Comparison of ENCODE assay signal across 8 cellular contexts in genomic region chr2:64766841-64767669, GRCh38.
DNase-seq lines count a peak whose midpoint lies in the region; ATAC-seq, FAIRE-seq and TF ChIP-seq lines count a peak whose summit lies in the region.

No MANE protein-coding gene starts in this region.

- H3K36me3 ChIP-seq in mammary epithelial cell (ENCODE audit: insufficient read depth, low read length) (no peaks in the 10 kb centered on the region), HepG2 (replicated peaks in 1 of 2; ENCODE audit: control insufficient read depth in 1 of 2, insufficient read depth in 2 of 2, low read length in 2 of 2) (no peaks in the 10 kb centered on the region)

- CTCF ChIA-PET in mammary epithelial cell (lab: Charles Lee; ENCODE audit: low non-redundant PET) (no interaction called here), HepG2 (lab: Yijun Ruan, JAX; ENCODE audit: low intra/inter-chr PET ratio, low total read pairs) (no interaction called here)

- ATAC-seq in GM18868 (IDR thresholded peaks at IDR 0.05; ENCODE audit: unreplicated experiment) (peak; percentile 41), HepG2 (no peak), HG02571 (IDR thresholded peaks at IDR 0.05; ENCODE audit: unreplicated experiment) (no peak)

- H3K27me3 ChIP-seq in mammary epithelial cell (ENCODE audit: insufficient read depth, low read length) (no peaks in the 10 kb centered on the region), HepG2 (ENCODE audit: control insufficient read depth in 1 of 2, insufficient read depth in 2 of 2, low read length in 2 of 2) (peaks cover 2 to 65% of the 10 kb centered on the region in 2 experiments; a peak in 4 of 5 replicates)

- dilution Hi-C loops in mammary epithelial cell (cut with HindIII; ENCODE audit: low sequenced_read_pairs), result no loop called here

- H3K4me1 ChIP-seq in mammary epithelial cell (ENCODE audit: insufficient read depth, low read length), result peaks cover 28% of the 10 kb centered on the region
- H3K4me1 ChIP-seq in HepG2 (ENCODE audit: insufficient read depth, low read length), result peaks cover 41% of the 10 kb centered on the region

- POLR2A ChIA-PET in HepG2 (lab: Yijun Ruan, JAX), result interaction anchor here (1.0 to 1.6 kb wide), 4 partner anchors 16 to 115 kb away, joined by 3 to 15 read pairs (median 6); partner anchors contain the start of gene SERTAD2

- BruUV-seq in mammary epithelial cell (replicated peaks; lab: Mats Ljungman, UMichigan), result TSS peak; percentile 93
- BruUV-seq in HepG2 (replicated peaks; lab: Mats Ljungman, UMichigan), result no TSS peak

- TF ChIP-seq RAD21 in HepG2 (CRISPR knock-in tag; IDR thresholded peaks at IDR 0.05), result no peak

- in situ Hi-C loops in mammary epithelial cell (cut with MboI; ENCODE audit: low sequenced_read_pairs in 2 of 2), result no loop called here
- in situ Hi-C loops in HepG2 (cut with HindIII; ENCODE audit: extremely low pct_ligation_motif_present, low pct_unique_long_range_greater_than_20kb), result no loop called here

- DNase-seq in AG08396 (ENCODE audit: low spot score) (peak; percentile 22), NB4 (ENCODE audit: low read depth) (peak; percentile 54), mammary epithelial cell (no peak), HepG2 (ENCODE audit: low spot score) (no peak), substantia nigra (lab: John Stamatoyannopoulos, UW) (no peak)
- DNase-seq in stimulated activated CD4-positive, alpha-beta T cell treated with anti-CD3 and anti-CD28 coated beads, Interleukin-4, amount 100 ng/mL, for 24 hours, result no peak

- H4K20me1 ChIP-seq in mammary epithelial cell (ENCODE audit: insufficient read depth, low read length) (no peaks in the 10 kb centered on the region), HepG2 (ENCODE audit: insufficient read depth, low read length) (no peaks in the 10 kb centered on the region)

- H3K27ac ChIP-seq in mammary epithelial cell (ENCODE audit: insufficient read depth, low read depth, low read length) (peak overlapping the region; percentile 86), HepG2 (ENCODE audit: extremely low read length, insufficient read depth, low read length) (no peak overlapping the region), substantia nigra (ENCODE audit: low read depth, low read length, poor library complexity, severe bottlenecking) (peak overlapping the region; percentile 86)

- intact Hi-C loops in mammary epithelial cell (cut with micrococcal nuclease) (loop anchor here (1.0 kb wide), 3 partner anchors 16 to 121 kb away; no protein-coding TSS in a partner anchor), HepG2 (cut with micrococcal nuclease; ENCODE audit: unreplicated experiment) (no loop called here)

- H3K4me3 ChIP-seq in NB4 (ENCODE audit: low read depth, low read length), result peak overlapping the region; percentile 85
- peak overlapping the region; percentile 57 to 75 (median 67) for H3K4me3 ChIP-seq in mammary epithelial cell (replicated peaks in 1 of 3; ENCODE audit: insufficient read depth in 1 of 3, low read depth in 2 of 3, low read length in 3 of 3)
- H3K4me3 ChIP-seq in HepG2 (replicated peaks in 1 of 3; ENCODE audit: insufficient read depth in 1 of 3, low read depth in 2 of 3, low read length in 3 of 3), result peak overlapping the region; percentile 58 to 75 (median 69); a peak in 4 of 6 replicates

- H2AFZ ChIP-seq in mammary epithelial cell (ENCODE audit: low read depth, low read length), result peak overlapping the region; percentile 95
- H2AFZ ChIP-seq in HepG2 (ENCODE audit: low read length), result no peak overlapping the region

- TF ChIP-seq CTCF in NB4 (IDR thresholded peaks at IDR 0.05; ENCODE audit: low read depth, low read length) (no peak), mammary epithelial cell (conservative IDR thresholded peaks at IDR 0.05 in 1 of 2, IDR thresholded peaks at IDR 0.05 in 1 of 2; ENCODE audit: extremely low read depth in 1 of 2, insufficient read depth in 1 of 2, low read depth in 1 of 2, low read length in 2 of 2) (no peak), HepG2 (CRISPR knock-in tag; IDR thresholded peaks at IDR 0.05) (no peak)

- WGBS in mammary epithelial cell (ENCODE audit: low coverage, missing lambda C conversion rate), result 2% methylated on average over 13 of the region's 13 CpGs
- 9% methylated on average over 13 of the region's 13 CpGs for WGBS in HepG2 (ENCODE audit: low lambda C conversion rate)

- TF ChIP-seq EP300 in HepG2 (IDR thresholded peaks at IDR 0.05; ENCODE audit: low read depth in 2 of 2, low read length in 2 of 2) (no peak), HepG2 (CRISPR knock-in tag; IDR thresholded peaks at IDR 0.05; ENCODE audit: borderline replicate concordance) (no peak)

- H3K4me2 ChIP-seq in mammary epithelial cell (ENCODE audit: insufficient read depth, low read depth, low read length) (peak overlapping the region; percentile 93), HepG2 (ENCODE audit: low read depth, low read length) (peak overlapping the region; percentile 78)

- TF ChIP-seq POLR2A in NB4 (IDR thresholded peaks at IDR 0.05; ENCODE audit: extremely low read depth, insufficient read length) (no peak), HepG2 (IDR thresholded peaks at IDR 0.05; ENCODE audit: insufficient read depth in 1 of 2, low read depth in 2 of 2, low read length in 2 of 2) (no peak)

- H3K9ac ChIP-seq in mammary epithelial cell (ENCODE audit: insufficient read depth, low read length) (peak overlapping the region; percentile 85), HepG2 (ENCODE audit: insufficient read depth, low read depth, low read length) (no peak overlapping the region; the same call in 1 of the 2 replicates)

- no peaks in the 10 kb centered on the region for H3K9me3 ChIP-seq in mammary epithelial cell (replicated peaks; ENCODE audit: insufficient read depth, low read length)
- H3K9me3 ChIP-seq in HepG2 (ENCODE audit: low read length), result no peaks in the 10 kb centered on the region

- no peak for FAIRE-seq in HepG2 (lab: Jason Lieb, UNC)

- no peaks in the 10 kb centered on the region for H3K79me2 ChIP-seq in mammary epithelial cell (ENCODE audit: insufficient read depth, low read length)
- no peaks in the 10 kb centered on the region for H3K79me2 ChIP-seq in HepG2 (ENCODE audit: insufficient read depth, low read length)

TF ChIP-seq in HepG2, 621 proteins besides CTCF, POLR2A, EP300 and RAD21 (continues in another document):
- TF ChIP-seq, protein P1, sequence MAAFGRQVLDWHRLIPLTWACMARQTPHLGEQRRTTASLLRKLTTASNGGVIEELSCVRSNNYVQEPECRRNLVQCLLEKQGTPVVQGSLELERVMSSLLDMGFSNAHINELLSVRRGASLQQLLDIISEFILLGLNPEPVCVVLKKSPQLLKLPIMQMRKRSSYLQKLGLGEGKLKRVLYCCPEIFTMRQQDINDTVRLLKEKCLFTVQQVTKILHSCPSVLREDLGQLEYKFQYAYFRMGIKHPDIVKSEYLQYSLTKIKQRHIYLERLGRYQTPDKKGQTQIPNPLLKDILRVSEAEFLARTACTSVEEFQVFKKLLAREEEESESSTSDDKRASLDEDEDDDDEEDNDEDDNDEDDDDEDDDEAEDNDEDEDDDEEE (CRISPR knock-in tag; IDR thresholded peaks at IDR 0.05), result no peak
- TF ChIP-seq ZNF143 (CRISPR knock-in tag; IDR thresholded peaks at IDR 0.05), result no peak
- TF ChIP-seq ZNF512 (CRISPR knock-in tag; IDR thresholded peaks at IDR 0.05), result no peak; the same call in 1 of the 2 replicates
- TF ChIP-seq CREM (IDR thresholded peaks at IDR 0.05), result 0 out of 2 replicates have a peak, but pooled peaks have one; percentile 16
- TF ChIP-seq CREM (CRISPR knock-in tag; IDR thresholded peaks at IDR 0.05), result no peak
- TF ChIP-seq IKZF4 (CRISPR knock-in tag; IDR thresholded peaks at IDR 0.05; ENCODE audit: borderline replicate concordance, low read depth, not compliant biosample characterization), result no peak
- TF ChIP-seq PHB2 (IDR thresholded peaks at IDR 0.05; ENCODE audit: partially characterized antibody), result no peak
- TF ChIP-seq CBX2 (IDR thresholded peaks at IDR 0.05; ENCODE audit: low read depth, low read length), result peak; percentile 99
- TF ChIP-seq CBX2 (CRISPR knock-in tag; IDR thresholded peaks at IDR 0.05; ENCODE audit: low read depth), result no peak
- 0 out of 2 replicates have a peak, but pooled peaks have one; percentile 7 for TF ChIP-seq ZBTB20 (CRISPR knock-in tag; IDR thresholded peaks at IDR 0.05; ENCODE audit: borderline replicate concordance, low read depth)
- TF ChIP-seq ZNF18 (CRISPR knock-in tag; IDR thresholded peaks at IDR 0.05; ENCODE audit: insufficient replicate concordance), result peak; percentile 57
- no peak for TF ChIP-seq ZNF510 (CRISPR knock-in tag; IDR thresholded peaks at IDR 0.05; ENCODE audit: low read depth)
- no peak for TF ChIP-seq MXI1 (IDR thresholded peaks at IDR 0.05; ENCODE audit: borderline replicate concordance, low read depth, low read length)
- TF ChIP-seq ZNF468 (CRISPR knock-in tag; IDR thresholded peaks at IDR 0.05), result no peak
- TF ChIP-seq NR2F6 (IDR thresholded peaks at IDR 0.05), result no peak
- TF ChIP-seq NR2F6 (CRISPR knock-in tag; IDR thresholded peaks at IDR 0.05), result no peak
- no peak for TF ChIP-seq KAT7 (CRISPR knock-in tag; IDR thresholded peaks at IDR 0.05; ENCODE audit: borderline replicate concordance)

Comparison
In these comparisons a context has a peak if more than half of its experiments do, and no peak if none do; other contexts are left out.
1. DNase-seq: peak in AG08396 (single experiment) and NB4 (single experiment); none in mammary epithelial cell (single experiment), HepG2 (single experiment), substantia nigra (0 of 49) and stimulated activated CD4-positive, alpha-beta T cell treated with anti-CD3 and anti-CD28 coated beads, Interleukin-4, amount 100 ng/mL, for 24 hours (single experiment).
2. Peak in every context shown above with its lines, with median percentiles within 50 percentile points of each other: H3K4me3 ChIP-seq.